ENCODE assay signal across 34 cellular contexts in the genomic region with DNA sequence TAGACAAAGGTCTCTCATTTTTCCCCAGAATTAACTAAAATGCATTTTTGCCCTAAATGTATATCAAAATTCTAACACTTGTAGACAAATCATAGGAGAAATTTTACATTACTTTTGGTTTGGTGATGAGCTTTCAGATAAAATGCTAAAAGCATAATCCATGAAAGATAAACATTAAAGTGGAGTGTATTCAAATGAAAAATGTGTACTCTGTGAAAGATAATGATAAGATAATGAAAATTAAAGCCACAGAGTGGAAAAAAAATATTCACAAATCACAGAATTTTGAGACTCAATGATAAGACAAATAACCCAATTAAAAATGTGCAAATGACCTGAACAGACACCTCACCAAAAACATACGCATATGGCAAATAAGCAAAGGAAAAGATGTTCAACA.
"Had no signal": no experiment of that assay in that cellular context is flagged by ENCODE, and none has a peak within 500 bp of the region (broad histone marks: within the 10 kb centered on the region; RNA-seq: fewer than 3 reads in every experiment).

No MANE protein-coding gene starts in this region.

- H3K4me2 ChIP-seq: KMS-11 had no signal

- H3K36me3 ChIP-seq: MG63 had no signal

- H3K27ac ChIP-seq: KMS-11 had no signal

- H3K4me3 ChIP-seq: MG63 had no signal

- DNase-seq: Karpas-422, Kasumi-1, KG1, MG63, MM.1S, MV-4-11, NCI-H1048, NCI-H1092, NCI-H1092 treated with DMSO at 0.1 percent for 48 hours, NCI-H1105, NCI-H1105 treated with DMSO at 0.1 percent for 48 hours, NCI-H1417, NCI-H1417 treated with DMSO at 0.1 percent for 48 hours, NCI-H1436, NCI-H1436 treated with DMSO at 0.1 percent for 48 hours, NCI-H146, NCI-H1694, NCI-H1694 treated with DMSO at 0.1 percent for 48 hours, NCI-H187, NCI-H187 treated with DMSO at 0.1 percent for 48 hours, NCI-H1930, NCI-H2029, NCI-H2029 treated with DMSO at 0.1 percent for 48 hours, NCI-H2081, NCI-H2081 treated with DMSO at 0.1 percent for 48 hours, NCI-H2107, NCI-H2171, NCI-H2171 treated with DMSO at 0.1 percent for 48 hours, NCI-H2227 treated with DMSO at 0.1 percent for 48 hours, NCI-H226, NCI-H345, NCI-H446, NCI-H446 treated with DMSO at 0.1 percent for 48 hours had no signal

- H3K9ac ChIP-seq: KMS-11 had no signal
